Comparison of ENCODE assay signal across 31 cellular contexts in genomic region chr2:69359371-69359770, GRCh38.
"Had no signal": no experiment of that assay in that cellular context is flagged by ENCODE, and none has a peak within 500 bp of the region (broad histone marks: within the 10 kb centered on the region; RNA-seq: fewer than 3 reads in every experiment).

No MANE protein-coding gene starts in this region.

- H3K9me3 ChIP-seq: adrenal gland, body of pancreas, gastrocnemius medialis, psoas muscle, stomach, thyroid gland, upper lobe of left lung, vagina had no signal

- H3K9me3 Mint-ChIP-seq: activated CD8-positive, alpha-beta T cell treated with anti-CD3 and anti-CD28 coated beads for 36 hours; activated naive CD8-positive, alpha-beta T cell treated with anti-CD3 and anti-CD28 coated beads for 36 hours; activated T-cell treated with anti-CD3 and anti-CD28 coated beads, Interleukin-2, amount 50 U/mL, for 72 hours; mesothelial cell of epicardium; naive B cell; neural crest cell; stimulated activated naive B cell treated with anti-CD40 and anti-IgM and Interleukin-4, amounts not matched to agents 10 μg/mL and 1 μg/mL and 100 μg/mL, for 72 hours; T-helper 2 cell treated with Interferon-gamma antibody and Interleukin-4, amounts not matched to agents 5 μg/mL and 100 μg/mL, for 36 hours had no signal

- H3K9ac ChIP-seq: parathyroid adenoma had no signal

- H3K27me3 ChIP-seq: adrenal gland, body of pancreas, gastrocnemius medialis, stomach, thyroid gland, upper lobe of left lung, vagina had no signal

- H3K4me1 Mint-ChIP-seq: activated naive CD8-positive, alpha-beta T cell treated with anti-CD3 and anti-CD28 coated beads for 36 hours; mesothelial cell of epicardium; naive B cell; neural crest cell; stimulated activated naive B cell treated with anti-CD40 and anti-IgM and Interleukin-4, amounts not matched to agents 10 μg/mL and 1 μg/mL and 100 μg/mL, for 72 hours had no signal

- H3K27me3 Mint-ChIP-seq: activated CD8-positive, alpha-beta T cell treated with anti-CD3 and anti-CD28 coated beads for 36 hours; activated naive CD8-positive, alpha-beta T cell treated with anti-CD3 and anti-CD28 coated beads for 36 hours; naive B cell; stimulated activated naive B cell treated with anti-CD40 and anti-IgM and Interleukin-4, amounts not matched to agents 10 μg/mL and 1 μg/mL and 100 μg/mL, for 72 hours had no signal

- H3K79me2 ChIP-seq: parathyroid adenoma had no signal

- ATAC-seq: activated CD8-positive, alpha-beta T cell treated with anti-CD3 and anti-CD28 coated beads for 36 hours; activated T-cell treated with anti-CD3 and anti-CD28 coated beads, Interleukin-2, amount 50 U/mL, for 72 hours; body of pancreas; gastrocnemius medialis; left cardiac atrium; left ventricle myocardium superior; psoas muscle; stimulated activated naive B cell treated with anti-CD40 and anti-IgM and Interleukin-4, amounts not matched to agents 10 μg/mL and 1 μg/mL and 100 μg/mL, for 72 hours had no signal

- H3K4me3 Mint-ChIP-seq: activated CD8-positive, alpha-beta T cell treated with anti-CD3 and anti-CD28 coated beads for 36 hours; activated naive CD8-positive, alpha-beta T cell treated with anti-CD3 and anti-CD28 coated beads for 36 hours; activated T-cell treated with anti-CD3 and anti-CD28 coated beads, Interleukin-2, amount 50 U/mL, for 72 hours; mesothelial cell of epicardium; naive B cell; neural crest cell; stimulated activated naive B cell treated with anti-CD40 and anti-IgM and Interleukin-4, amounts not matched to agents 10 μg/mL and 1 μg/mL and 100 μg/mL, for 72 hours; T-helper 2 cell treated with Interferon-gamma antibody and Interleukin-4, amounts not matched to agents 5 μg/mL and 100 μg/mL, for 36 hours had no signal

- H3K4me3 ChIP-seq: adrenal gland, body of pancreas, gastrocnemius medialis, psoas muscle, stomach, thyroid gland, upper lobe of left lung, vagina had no signal

- H2AFZ ChIP-seq: parathyroid adenoma had no signal

- DNase-seq: activated CD4-positive, alpha-beta T cell treated with anti-CD3 and anti-CD28 coated beads for 4 hours; activated CD8-positive, alpha-beta T cell treated with anti-CD3 and anti-CD28 coated beads for 36 hours; activated effector memory CD4-positive, alpha-beta T cell treated with Interleukin-2 at 50 U/mL for 16 hours; activated naive CD4-positive, alpha-beta T cell treated with Interleukin-2 at 50 U/mL for 16 hours; activated naive CD8-positive, alpha-beta T cell treated with anti-CD3 and anti-CD28 coated beads for 36 hours; activated T-cell treated with anti-CD3 and anti-CD28 coated beads for 4 hours; activated T-cell treated with anti-CD3 and anti-CD28 coated beads, Interleukin-2, amount 50 U/mL, for 72 hours; adrenal gland; aorta; body of pancreas; dermis blood vessel endothelial cell; effector CD4-positive, alpha-beta T cell; gastrocnemius medialis; glutamatergic neuron; left cardiac atrium; left ventricle myocardium superior; naive B cell; occipital lobe; psoas muscle; stimulated activated CD4-positive, alpha-beta T cell treated with anti-CD3 and anti-CD28 coated beads, Interleukin-15, amount 100 ng/mL, for 24 hours; stimulated activated CD4-positive, alpha-beta T cell treated with anti-CD3 and anti-CD28 coated beads, Interleukin-2, amount 100 ng/mL, for 24 hours; stimulated activated naive B cell treated with anti-CD40 and anti-IgM and Interleukin-4, amounts not matched to agents 10 μg/mL and 1 μg/mL and 100 μg/mL, for 72 hours; stomach; T-helper 1 cell; thyroid gland; upper lobe of left lung had no signal

- H3K27ac ChIP-seq: adrenal gland, body of pancreas, gastrocnemius medialis, parathyroid adenoma, psoas muscle, stomach, thyroid gland, upper lobe of left lung, vagina had no signal

- H3K4me1 ChIP-seq: adrenal gland, body of pancreas, parathyroid adenoma, psoas muscle, thyroid gland, upper lobe of left lung, vagina had no signal

- H3K27ac Mint-ChIP-seq: activated CD8-positive, alpha-beta T cell treated with anti-CD3 and anti-CD28 coated beads for 36 hours; activated naive CD8-positive, alpha-beta T cell treated with anti-CD3 and anti-CD28 coated beads for 36 hours; activated T-cell treated with anti-CD3 and anti-CD28 coated beads, Interleukin-2, amount 50 U/mL, for 72 hours; mesothelial cell of epicardium; naive B cell; stimulated activated naive B cell treated with anti-CD40 and anti-IgM and Interleukin-4, amounts not matched to agents 10 μg/mL and 1 μg/mL and 100 μg/mL, for 72 hours; T-helper 2 cell treated with Interferon-gamma antibody and Interleukin-4, amounts not matched to agents 5 μg/mL and 100 μg/mL, for 36 hours had no signal
